28 cellular contexts compared by ENCODE assay signal in genomic region chr6:113052513-113052912, GRCh38.
DNase-seq lines count a peak whose midpoint lies in the region; ATAC-seq, FAIRE-seq and TF ChIP-seq lines count a peak whose summit lies in the region.
"Had no signal": no experiment of that assay in that cellular context is flagged by ENCODE, and none has a peak within 500 bp of the region (broad histone marks: within the 10 kb centered on the region; RNA-seq: fewer than 3 reads in every experiment).

No MANE protein-coding gene starts in this region.

- H3K27me3 ChIP-seq in SK-N-SH (ENCODE audit: insufficient read depth), result no peaks in the 10 kb centered on the region
- H3K27me3 ChIP-seq in parathyroid adenoma (ENCODE audit: control insufficient read depth, insufficient read depth, low read length), result no peaks in the 10 kb centered on the region

- H3K9ac ChIP-seq in SK-N-SH, result no peak overlapping the region
- H3K9ac ChIP-seq in parathyroid adenoma, result no peak overlapping the region
- H3K9ac ChIP-seq: KMS-11 had no signal

- H3K9me3 Mint-ChIP-seq in nephron (peaks cover 8% of the 10 kb centered on the region), nephron progenitor cell (peaks cover 13% of the 10 kb centered on the region)

- H3K4me1 ChIP-seq in SK-N-SH (ENCODE audit: control insufficient read depth in 1 of 2, insufficient read depth in 2 of 2, low read depth in 1 of 2, low read length in 1 of 2), result peaks cover 22 to 29% of the 10 kb centered on the region in 2 experiments
- H3K4me1 ChIP-seq in parathyroid adenoma, result no peaks in the 10 kb centered on the region

- WGBS in SK-N-SH (ENCODE audit: low lambda C conversion rate), result 73% methylated on average over 3 of the region's 3 CpGs

- no peaks in the 10 kb centered on the region for H3K9me3 ChIP-seq in SK-N-SH
- no peaks in the 10 kb centered on the region for H3K9me3 ChIP-seq in parathyroid adenoma (ENCODE audit: control insufficient read depth, low read length)
- H3K9me3 ChIP-seq: Caco-2 had no signal

- no peak overlapping the region for H3K4me2 ChIP-seq in SK-N-SH
- H3K4me2 ChIP-seq in parathyroid adenoma (ENCODE audit: low read length), result no peak overlapping the region
- H3K4me2 ChIP-seq: KMS-11, PC-9 had no signal

- TF ChIP-seq CTCF in SK-N-SH (IDR thresholded peaks at IDR 0.05), result no peak
- TF ChIP-seq CTCF in nephron (IDR thresholded peaks at IDR 0.05; ENCODE audit: unreplicated experiment in 3 of 3), result no peak
- no peak for TF ChIP-seq CTCF in parathyroid adenoma (IDR thresholded peaks at IDR 0.05)
- no peak for TF ChIP-seq CTCF in nephron progenitor cell (IDR thresholded peaks at IDR 0.05)

- CTCF ChIA-PET in SK-N-SH (lab: Yijun Ruan, JAX), result interaction anchor here (1.4 kb wide), 1 partner anchor 806 kb away, joined by 3 read pairs; no protein-coding TSS in a partner anchor

- H3K79me2 ChIP-seq in SK-N-SH (ENCODE audit: insufficient read depth) (no peaks in the 10 kb centered on the region), parathyroid adenoma (no peaks in the 10 kb centered on the region)

- peak overlapping the region; percentile 22; the same call in 1 of the 2 replicates for H2AFZ ChIP-seq in SK-N-SH (ENCODE audit: low read depth)
- H2AFZ ChIP-seq in parathyroid adenoma, result peak overlapping the region; percentile 3
- H2AFZ ChIP-seq: PC-9 had no signal

- peak; percentile 38 for FAIRE-seq in HTR-8/SVneo (lab: Jason Lieb, UNC)
- FAIRE-seq: GM12878, H54 had no signal

- H3K36me3 ChIP-seq in SK-N-SH (replicated peaks in 1 of 2; ENCODE audit: control insufficient read depth in 1 of 2, insufficient read depth in 2 of 2, low read length in 1 of 2), result no peaks in the 10 kb centered on the region
- no peaks in the 10 kb centered on the region for H3K36me3 ChIP-seq in parathyroid adenoma (ENCODE audit: control insufficient read depth, insufficient read depth, low read length)

- H4K20me1 ChIP-seq in SK-N-SH (ENCODE audit: insufficient read depth), result no peaks in the 10 kb centered on the region

- H3K4me3 ChIP-seq in SK-N-SH (ENCODE audit: low read depth in 2 of 2, low read length in 1 of 2) (no peak overlapping the region), parathyroid adenoma (ENCODE audit: low read depth, low read length) (no peak overlapping the region)
- H3K4me3 ChIP-seq: GM12878, PC-9 had no signal

- H3K4me1 Mint-ChIP-seq in nephron, result peaks cover 26% of the 10 kb centered on the region
- peaks cover 37% of the 10 kb centered on the region for H3K4me1 Mint-ChIP-seq in nephron progenitor cell
- H3K4me1 Mint-ChIP-seq: B cell, IgD-negative memory B cell had no signal

- H3K27ac ChIP-seq in SK-N-SH (ENCODE audit: low read depth in 2 of 2, low read length in 1 of 2), result peak overlapping the region in 1 of 2 experiments; percentile 72; a peak in 1 of 4 replicates
- H3K27ac ChIP-seq in parathyroid adenoma, result no peak overlapping the region
- H3K27ac ChIP-seq: 22Rv1, C4-2B, KMS-11, PC-9 had no signal

- TF ChIP-seq RAD21 in SK-N-SH (IDR thresholded peaks at IDR 0.05; ENCODE audit: low read length), result no peak

- H3K27me3 Mint-ChIP-seq in nephron (ENCODE audit: low read depth) (no peaks in the 10 kb centered on the region), nephron progenitor cell (ENCODE audit: low read depth, poor library complexity) (no peaks in the 10 kb centered on the region)
- H3K27me3 Mint-ChIP-seq: B cell, IgD-negative memory B cell had no signal

- no peak for DNase-seq in SK-N-SH
- no peak for DNase-seq in HTR-8/SVneo (ENCODE audit: insufficient read length, low spot score)
- DNase-seq in nephron progenitor cell, result no peak
- no peak for DNase-seq in occipital lobe (lab: John Stamatoyannopoulos, UW)
- DNase-seq: Caco-2; CD8-positive, alpha-beta T cell; DMS79; EL; GDM1; NCI-H1092; NCI-H1417 treated with DMSO at 0.1 percent for 48 hours; NCI-H1694 treated with DMSO at 0.1 percent for 48 hours; NCI-H2081; NCI-H2227 treated with DMSO at 0.1 percent for 48 hours; NCI-H526 treated with DMSO at 0.1 percent for 48 hours; PC-9; SHP77 had no signal

- peaks cover 35% of the 10 kb centered on the region for H3F3A ChIP-seq in SK-N-SH (replicated peaks; ENCODE audit: insufficient read depth)

- peaks cover 4% of the 10 kb centered on the region for H3K36me3 Mint-ChIP-seq in nephron (ENCODE audit: low read depth)
- no peaks in the 10 kb centered on the region for H3K36me3 Mint-ChIP-seq in nephron progenitor cell (ENCODE audit: low read depth)
- H3K36me3 Mint-ChIP-seq: CD8-positive, alpha-beta T cell; IgD-negative memory B cell had no signal

- H3K27ac Mint-ChIP-seq in nephron (peak overlapping the region in 2 of 3 experiments; percentile 16 to 48), nephron progenitor cell (no peak overlapping the region)
- H3K27ac Mint-ChIP-seq: B cell; CD8-positive, alpha-beta T cell; IgD-negative memory B cell had no signal

- ATAC-seq in SK-N-SH treated with all-trans-retinoic acid at 6 μM for 48 hours (no peak), HG03139 (IDR thresholded peaks at IDR 0.05; ENCODE audit: unreplicated experiment) (no peak)
- ATAC-seq: CD8-positive, alpha-beta T cell; GM12878 had no signal

- POLR2A ChIA-PET in SK-N-SH (lab: Yijun Ruan, JAX), result no interaction called here

- no peak for TF ChIP-seq EP300 in SK-N-SH (IDR thresholded peaks at IDR 0.05; ENCODE audit: borderline replicate concordance in 1 of 2, low read depth in 1 of 2, low read length in 1 of 2)

- H3K9me2 ChIP-seq in SK-N-SH, result no peaks in the 10 kb centered on the region

- H3K4me3 Mint-ChIP-seq in nephron, result no peak overlapping the region
- no peak overlapping the region for H3K4me3 Mint-ChIP-seq in nephron progenitor cell
- H3K4me3 Mint-ChIP-seq: B cell; CD8-positive, alpha-beta T cell; IgD-negative memory B cell had no signal

TF ChIP-seq in SK-N-SH, 30 proteins besides CTCF, POLR2A, EP300 and RAD21 (continues in another document):
- TF ChIP-seq, protein P1, sequence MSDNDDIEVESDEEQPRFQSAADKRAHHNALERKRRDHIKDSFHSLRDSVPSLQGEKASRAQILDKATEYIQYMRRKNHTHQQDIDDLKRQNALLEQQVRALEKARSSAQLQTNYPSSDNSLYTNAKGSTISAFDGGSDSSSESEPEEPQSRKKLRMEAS (IDR thresholded peaks at IDR 0.05; ENCODE audit: low read depth), result no peak
- no peak for TF ChIP-seq NFIC (IDR thresholded peaks at IDR 0.05; ENCODE audit: borderline replicate concordance)
- no peak for TF ChIP-seq ELF1 (IDR thresholded peaks at IDR 0.05)
- no peak for TF ChIP-seq EZH2phosphoT487 (IDR thresholded peaks at IDR 0.05; ENCODE audit: borderline replicate concordance, low read depth)
- TF ChIP-seq RFX5 (IDR thresholded peaks at IDR 0.05; ENCODE audit: low read length), result no peak
- no peak for TF ChIP-seq SIN3A (IDR thresholded peaks at IDR 0.05; ENCODE audit: borderline replicate concordance, low read depth, low read length)
- no peak for TF ChIP-seq IRF3 (IDR thresholded peaks at IDR 0.05; ENCODE audit: low read depth, low read length)
- TF ChIP-seq GABPA (IDR thresholded peaks at IDR 0.05; ENCODE audit: low read depth), result no peak
- no peak for TF ChIP-seq RCOR1 (IDR thresholded peaks at IDR 0.05; ENCODE audit: low read length)

TF ChIP-seq in SK-N-SH treated with all-trans-retinoic acid at 6 μM for 48 hours, 23 proteins besides CTCF, POLR2A, EP300 and RAD21:
- TF ChIP-seq PATZ1 (CRISPR knock-in tag; IDR thresholded peaks at IDR 0.05; ENCODE audit: borderline replicate concordance), result no peak
- TF ChIP-seq, protein P2, sequence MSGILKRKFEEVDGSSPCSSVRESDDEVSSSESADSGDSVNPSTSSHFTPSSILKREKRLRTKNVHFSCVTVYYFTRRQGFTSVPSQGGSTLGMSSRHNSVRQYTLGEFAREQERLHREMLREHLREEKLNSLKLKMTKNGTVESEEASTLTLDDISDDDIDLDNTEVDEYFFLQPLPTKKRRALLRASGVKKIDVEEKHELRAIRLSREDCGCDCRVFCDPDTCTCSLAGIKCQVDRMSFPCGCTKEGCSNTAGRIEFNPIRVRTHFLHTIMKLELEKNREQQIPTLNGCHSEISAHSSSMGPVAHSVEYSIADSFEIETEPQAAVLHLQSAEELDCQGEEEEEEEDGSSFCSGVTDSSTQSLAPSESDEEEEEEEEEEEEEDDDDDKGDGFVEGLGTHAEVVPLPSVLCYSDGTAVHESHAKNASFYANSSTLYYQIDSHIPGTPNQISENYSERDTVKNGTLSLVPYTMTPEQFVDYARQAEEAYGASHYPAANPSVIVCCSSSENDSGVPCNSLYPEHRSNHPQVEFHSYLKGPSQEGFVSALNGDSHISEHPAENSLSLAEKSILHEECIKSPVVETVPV (CRISPR knock-in tag; IDR thresholded peaks at IDR 0.05), result no peak
- no peak for TF ChIP-seq ARNTL (CRISPR knock-in tag; IDR thresholded peaks at IDR 0.05; ENCODE audit: borderline replicate concordance, low read depth)
- no peak for TF ChIP-seq ZFP30 (CRISPR knock-in tag; IDR thresholded peaks at IDR 0.05)
- no peak for TF ChIP-seq PPARA (CRISPR knock-in tag; IDR thresholded peaks at IDR 0.05; ENCODE audit: borderline replicate concordance)
- TF ChIP-seq ZNF8 (CRISPR knock-in tag; IDR thresholded peaks at IDR 0.05), result no peak
- no peak for TF ChIP-seq ZNF70 (CRISPR knock-in tag; IDR thresholded peaks at IDR 0.05)
